In the genomic region with DNA sequence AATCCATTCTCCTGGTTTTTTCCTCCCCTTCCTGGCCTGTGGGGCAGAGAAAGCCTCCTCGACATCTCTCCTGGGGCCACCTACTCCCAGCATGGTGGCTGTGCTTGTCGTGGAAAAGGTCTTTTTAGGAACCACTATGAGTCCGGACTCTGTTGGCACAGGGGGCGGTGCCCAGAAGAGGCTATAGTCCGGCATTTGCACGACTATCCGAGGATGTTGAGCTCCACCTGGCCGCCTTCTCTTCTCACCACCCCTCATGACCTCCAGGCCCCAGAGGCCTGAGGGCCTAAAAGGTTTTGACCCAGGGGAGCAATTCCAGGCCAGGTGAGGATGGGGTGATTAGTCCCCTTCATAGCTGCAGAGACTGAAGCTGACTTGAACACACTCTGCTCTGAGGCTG, we compare ENCODE assay signal across 29 cellular contexts. TPM values are rescaled to one million over a fixed set of nuclear protein-coding genes. Genes with fewer than 3 reads are reported as not detected.
"Had no signal": no experiment of that assay in that cellular context is flagged by ENCODE, and none has a peak within 500 bp of the region (broad histone marks: within the 10 kb centered on the region; RNA-seq: fewer than 3 reads in every experiment).

No MANE protein-coding gene starts in this region.

- H3K9me3 ChIP-seq: SJCRH30 had no signal

- H3K36me3 ChIP-seq: SJCRH30, WERI-Rb-1 had no signal

- H3K4me3 ChIP-seq: SJCRH30, SK-N-MC had no signal

- H3K27ac ChIP-seq: SK-N-MC, WERI-Rb-1 had no signal

- H3K27me3 Mint-ChIP-seq: activated naive CD8-positive, alpha-beta T cell; activated naive CD8-positive, alpha-beta T cell treated with anti-CD3 and anti-CD28 coated beads, Interleukin-2, amount 50 U/mL, for 24 hours; brain had no signal

- H3K36me3 Mint-ChIP-seq: brain had no signal

- H3K4me3 Mint-ChIP-seq: activated naive CD8-positive, alpha-beta T cell; activated naive CD8-positive, alpha-beta T cell treated with anti-CD3 and anti-CD28 coated beads, Interleukin-2, amount 50 U/mL, for 24 hours; activated T-cell treated with anti-CD3 and anti-CD28 coated beads, Interleukin-2, amount 50 U/mL, for 72 hours; brain had no signal

- DNase-seq: activated CD4-positive, alpha-beta T cell treated with anti-CD3 and anti-CD28 coated beads for 4 hours; activated CD4-positive, alpha-beta T cell treated with anti-CD3 and anti-CD28 coated beads, Interleukin-2, amount 50 U/mL, for 4 hours; activated CD8-positive, alpha-beta memory T cell treated with anti-CD3 and anti-CD28 coated beads, Interleukin-2, amount 50 U/mL, for 4 hours; activated gamma-delta T cell; activated naive CD4-positive, alpha-beta T cell treated with Interleukin-2 at 50 U/mL for 16 hours; activated naive CD8-positive, alpha-beta T cell treated with anti-CD3 and anti-CD28 coated beads, Interleukin-2, amount 50 U/mL, for 24 hours; activated T-cell treated with anti-CD3 and anti-CD28 coated beads for 4 hours; activated T-cell treated with anti-CD3 and anti-CD28 coated beads, Interleukin-2, amount 50 U/mL, for 72 hours; anterior cingulate cortex; Karpas-422; KBM-7; NCI-H1105; NCI-H1417 treated with DMSO at 0.1 percent for 48 hours; NCI-H187 treated with DMSO at 0.1 percent for 48 hours; NCI-H2081; NCI-H226; NCI-H524 treated with DMSO at 0.1 percent for 48 hours; SHP77; SJCRH30; T1000; WERI-Rb-1 had no signal

- ATAC-seq: activated naive CD8-positive, alpha-beta T cell treated with anti-CD3 and anti-CD28 coated beads, Interleukin-2, amount 50 U/mL, for 24 hours; activated T-cell treated with anti-CD3 and anti-CD28 coated beads, Interleukin-2, amount 50 U/mL, for 72 hours; Panc1 had no signal

- H3K4me1 Mint-ChIP-seq: brain had no signal

- H3K27me3 ChIP-seq: SJCRH30 had no signal

- H3K9me3 Mint-ChIP-seq: activated naive CD8-positive, alpha-beta T cell treated with anti-CD3 and anti-CD28 coated beads, Interleukin-2, amount 50 U/mL, for 24 hours; brain had no signal

- H3K27ac Mint-ChIP-seq: activated naive CD8-positive, alpha-beta T cell; activated T-cell treated with anti-CD3 and anti-CD28 coated beads, Interleukin-2, amount 50 U/mL, for 72 hours had no signal

RNA-seq across cellular contexts. Expression of gene CSF2, which starts 14.1 kb away (rescaled TPM):
- total RNA-seq: bronchial epithelial cell, MCF 10A, NCI-H460, SJCRH30 had no signal

RNA-seq across cellular contexts. Expression of gene IL3, which starts 27.2 kb away (rescaled TPM):
- total RNA-seq: bronchial epithelial cell, MCF 10A, NCI-H460, RPMI7951, SJCRH30 had no signal
